29 cellular contexts compared by ENCODE assay signal in the genomic region with DNA sequence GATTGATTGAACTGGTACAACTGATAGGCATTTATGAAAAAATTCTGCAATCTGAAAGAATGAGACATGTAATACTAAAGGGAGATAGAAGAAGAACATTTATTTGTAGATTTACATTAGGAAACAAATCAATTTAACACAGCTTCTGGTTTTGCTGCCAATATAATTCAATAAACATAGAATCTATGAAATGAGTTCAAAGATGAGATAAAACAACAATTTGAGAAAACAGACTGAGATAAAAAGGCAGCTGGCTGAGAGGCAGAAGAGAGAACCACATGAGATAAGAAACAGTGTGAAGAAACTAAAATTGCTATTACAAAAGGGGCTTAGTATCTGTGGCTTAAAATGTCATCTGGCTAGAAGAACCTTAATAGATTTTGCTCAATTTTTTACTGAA.
"Had no signal": no experiment of that assay in that cellular context is flagged by ENCODE, and none has a peak within 500 bp of the region (broad histone marks: within the 10 kb centered on the region; RNA-seq: fewer than 3 reads in every experiment).

No MANE protein-coding gene starts in this region.

- FAIRE-seq: bronchial epithelial cell, TTC549 had no signal

- DNase-seq: activated B cell treated with CpG ODN at 0.5 μM for 24 hours; activated CD4-positive, alpha-beta memory T cell treated with anti-CD3 and anti-CD28 coated beads for 36 hours; activated CD4-positive, alpha-beta T cell treated with anti-CD3 and anti-CD28 coated beads for 4 hours; activated CD4-positive, alpha-beta T cell treated with anti-CD3 and anti-CD28 coated beads, Interleukin-2, amount 10 ng/mL, durations not matched to agents 24 days and 14 days; activated CD4-positive, alpha-beta T cell treated with anti-CD3 and anti-CD28 coated beads, Interleukin-2, amount 50 U/mL, for 1 hour; activated CD4-positive, alpha-beta T cell treated with anti-CD3 and anti-CD28 coated beads, Interleukin-2, amount 50 U/mL, for 4 hours; activated CD4-positive, CD25-positive, alpha-beta regulatory T cell treated with anti-CD3 and anti-CD28 coated beads, Interleukin-2, amount 50 U/mL, for 72 hours; activated CD8-positive, alpha-beta memory T cell treated with anti-CD3 and anti-CD28 coated beads, Interleukin-2, amount 50 U/mL, for 4 hours; activated CD8-positive, alpha-beta T cell treated with anti-CD3 and anti-CD28 coated beads for 36 hours; activated gamma-delta T cell; activated naive CD4-positive, alpha-beta T cell treated with anti-CD3 and anti-CD28 coated beads, Interleukin-2, amount 10 ng/mL, durations not matched to agents 7 days and 5 days; activated naive CD4-positive, alpha-beta T cell treated with Interleukin-2 at 50 U/mL for 16 hours; activated naive CD8-positive, alpha-beta T cell treated with anti-CD3 and anti-CD28 coated beads, Interleukin-2, amount 10 ng/mL, durations not matched to agents 7 days and 5 days; activated naive CD8-positive, alpha-beta T cell treated with anti-CD3 and anti-CD28 coated beads, Interleukin-2, amount 50 U/mL, for 24 hours; activated T-cell treated with anti-CD3 and anti-CD28 coated beads for 4 hours; activated T-cell treated with anti-CD3 and anti-CD28 coated beads, Interleukin-2, amount 50 U/mL, for 1 hour; activated T-cell treated with anti-CD3 and anti-CD28 coated beads, Interleukin-2, amount 50 U/mL, for 4 hours; activated T-cell treated with anti-CD3 and anti-CD28 coated beads, Interleukin-2, amount 50 U/mL, for 72 hours; amygdala; anterior cingulate cortex; caudate nucleus; cerebellar nuclear complex; T-helper 2 cell; T-helper 9 cell had no signal

- H3K4me1 ChIP-seq: ascending aorta had no signal

- H3K27me3 ChIP-seq: ascending aorta, cardiac muscle cell had no signal

- H3K4me3 ChIP-seq: ascending aorta, cardiac muscle cell had no signal

- H3K9me3 ChIP-seq: ascending aorta had no signal

- H3K36me3 ChIP-seq: ascending aorta, cardiac muscle cell had no signal

- H3K27ac ChIP-seq: ascending aorta, cardiac muscle cell, VCaP had no signal
